8 cellular contexts compared by ENCODE assay signal in the genomic region with DNA sequence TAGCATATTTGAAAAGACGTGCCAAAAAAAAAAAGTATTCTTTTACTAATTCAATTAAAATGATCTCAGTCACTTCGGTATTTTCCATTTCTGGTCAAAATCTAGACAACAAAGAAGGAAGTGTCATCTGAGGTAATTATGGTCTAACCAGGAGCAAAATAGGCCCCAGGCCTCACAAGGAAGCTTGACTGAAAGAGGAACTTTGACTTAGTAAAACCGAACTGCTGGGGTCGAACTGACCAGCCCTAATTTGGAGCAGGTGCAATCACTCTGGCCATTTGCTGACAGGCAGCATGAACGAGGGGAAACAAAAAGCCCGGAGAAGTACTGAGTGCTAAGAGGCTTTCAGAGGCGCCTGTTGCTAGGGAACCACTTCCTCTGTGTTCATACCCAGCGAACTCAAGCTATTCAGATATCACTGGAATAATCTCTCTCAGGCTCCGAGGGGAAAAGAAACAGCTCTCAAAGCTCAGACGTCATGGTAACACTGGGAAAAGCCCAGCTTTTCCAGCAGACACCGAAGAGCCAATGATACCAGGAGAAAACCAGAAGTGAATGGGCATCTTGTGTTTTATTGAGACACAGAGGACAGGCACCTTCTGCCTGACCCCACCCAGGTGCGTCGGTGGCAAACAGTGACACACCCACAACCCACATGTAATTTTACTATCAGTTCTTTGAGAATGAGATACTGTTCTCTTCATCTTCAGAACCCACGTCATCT.
A peak's percentile ranks its signal among the peaks of the same experiment; 100 is the strongest.
DNase-seq lines count a peak whose midpoint lies in the region; ATAC-seq and TF ChIP-seq lines count a peak whose summit lies in the region.

No MANE protein-coding gene starts in this region.

- peaks cover 2% of the 10 kb centered on the region for H3K27me3 Mint-ChIP-seq in chondrocyte (ENCODE audit: low read depth)

- peaks cover 33% of the 10 kb centered on the region for H3K4me1 Mint-ChIP-seq in chondrocyte (ENCODE audit: low read depth)

- no peak for TF ChIP-seq CTCF in GM10248 (IDR thresholded peaks at IDR 0.05; ENCODE audit: control extremely low read depth, extremely low read depth, low read depth, missing control alignments)
- no peak for TF ChIP-seq CTCF in chondrocyte (IDR thresholded peaks at IDR 0.05)
- TF ChIP-seq CTCF in left lung (IDR thresholded peaks at IDR 0.05), result no peak

- peak overlapping the region; percentile 71 to 91 for H3K27ac ChIP-seq in left lung

- H3K4me3 Mint-ChIP-seq in chondrocyte (ENCODE audit: unreplicated experiment), result no peak overlapping the region

- CTCF ChIA-PET in GM10248 (lab: Yijun Ruan, JAX), result interaction anchor here (0.8 to 2.9 kb wide), 4 partner anchors 9 to 43 kb away, joined by 3 to 8 read pairs (median 3); no protein-coding TSS in a partner anchor

- intact Hi-C loops in left lung (cut with DNase I), result no loop called here

- POLR2A ChIA-PET in GM10248 (lab: Yijun Ruan, JAX), result interaction anchor here (0.7 kb wide), 1 partner anchor 935 kb away, joined by 5 read pairs; no protein-coding TSS in a partner anchor

- no peaks in the 10 kb centered on the region for H3K36me3 Mint-ChIP-seq in chondrocyte (ENCODE audit: low read depth)

- no peaks in the 10 kb centered on the region for H3K9me3 ChIP-seq in left lung

- peak overlapping the region; percentile 25 for H3K27ac Mint-ChIP-seq in chondrocyte (ENCODE audit: unreplicated experiment)

- H3K27me3 ChIP-seq in left lung, result no peaks in the 10 kb centered on the region

- ATAC-seq in HG02588 (IDR thresholded peaks at IDR 0.05; ENCODE audit: unreplicated experiment) (peak; percentile 92), left lung (peak; percentile 97)

- H3K4me1 ChIP-seq in left lung, result peaks cover 6 to 19% of the 10 kb centered on the region in 2 donors

- DNase-seq in GM10248 (ENCODE audit: extremely low spot score) (peak; percentile 80), NCI-H146 (lab: John Stamatoyannopoulos, UW) (peak; percentile 99), chondrocyte (ENCODE audit: low spot score) (no peak), left lung (peak in 1 of 2 donors; percentile 83), NCI-H524 treated with DMSO at 0.1 percent for 48 hours (lab: John Stamatoyannopoulos, UW) (no peak)
- DNase-seq in activated CD4-positive, CD25-positive, alpha-beta regulatory T cell treated with anti-CD3 and anti-CD28 coated beads, Interleukin-2, amount 50 U/mL, for 72 hours, result peak; percentile 56
- peak; percentile 58 for DNase-seq in stimulated activated CD4-positive, alpha-beta T cell treated with anti-CD3 and anti-CD28 coated beads, Interleukin-4, amount 100 ng/mL, for 1 hour

- no peaks in the 10 kb centered on the region for H3K36me3 ChIP-seq in left lung

- H3K4me3 ChIP-seq in left lung, result no peak overlapping the region

- no peaks in the 10 kb centered on the region for H3K9me3 Mint-ChIP-seq in chondrocyte (ENCODE audit: low read depth)

Comparison
In these comparisons a context has a peak if more than half of its experiments do, and no peak if none do; other contexts are left out.
1. DNase-seq: peak in GM10248 (single experiment), NCI-H146 (single experiment), activated CD4-positive, CD25-positive, alpha-beta regulatory T cell treated with anti-CD3 and anti-CD28 coated beads, Interleukin-2, amount 50 U/mL, for 72 hours (single experiment) and stimulated activated CD4-positive, alpha-beta T cell treated with anti-CD3 and anti-CD28 coated beads, Interleukin-4, amount 100 ng/mL, for 1 hour (single experiment); none in chondrocyte (single experiment) and NCI-H524 treated with DMSO at 0.1 percent for 48 hours (single experiment).